In the genomic region with DNA sequence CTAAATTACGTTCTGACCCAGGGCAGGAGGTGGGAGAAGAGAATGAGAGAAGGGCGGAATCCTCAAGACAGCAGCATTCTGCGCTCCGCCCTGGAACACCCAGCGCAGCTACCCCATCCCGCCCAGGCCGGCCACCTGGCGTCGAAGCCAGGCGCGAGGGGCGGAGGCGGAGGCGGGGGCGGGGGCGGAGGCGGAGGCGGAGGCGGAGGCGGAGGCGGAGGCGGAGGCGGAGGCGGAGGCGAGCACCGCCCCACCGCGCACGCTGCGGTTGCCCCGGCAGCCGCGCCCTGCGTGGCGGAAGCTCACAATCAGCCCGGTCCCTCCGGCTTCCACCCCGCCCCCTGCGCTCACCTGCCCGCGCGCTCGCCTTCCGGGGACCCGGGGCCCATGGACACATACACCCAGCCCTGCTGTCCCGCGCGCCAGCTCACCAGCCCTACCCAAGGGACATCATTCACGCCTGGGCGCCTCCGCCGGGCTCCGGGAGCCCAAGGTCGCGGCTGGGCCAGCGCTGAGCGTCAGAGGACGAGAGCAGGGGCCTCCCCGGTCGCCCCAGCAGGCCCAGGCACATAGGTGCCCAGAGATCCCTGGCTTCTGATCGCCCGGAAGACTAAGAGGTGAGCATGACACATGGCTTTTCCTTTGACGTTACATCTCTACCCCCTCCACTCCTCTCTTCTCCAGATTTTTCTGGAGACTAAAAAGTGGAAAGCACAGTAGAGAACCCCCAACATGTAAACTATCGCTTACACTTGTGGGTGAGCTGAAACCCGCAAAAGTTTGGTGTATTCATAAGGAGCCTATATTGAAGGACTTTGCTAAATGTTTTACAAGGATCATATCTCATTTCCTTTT, we compare ENCODE assay signal across 1 cellular context.
TF ChIP-seq lines count a peak whose summit lies in the region.

A gene (plus strand): TSS at position 271 of the 855 bp plus-strand sequence. CDS start 3,315 bp downstream, outside the sequence.

TF ChIP-seq in HepG2, 621 proteins besides CTCF, POLR2A, EP300 and RAD21 (continued from another document and continues in another):
- TF ChIP-seq, protein P1, sequence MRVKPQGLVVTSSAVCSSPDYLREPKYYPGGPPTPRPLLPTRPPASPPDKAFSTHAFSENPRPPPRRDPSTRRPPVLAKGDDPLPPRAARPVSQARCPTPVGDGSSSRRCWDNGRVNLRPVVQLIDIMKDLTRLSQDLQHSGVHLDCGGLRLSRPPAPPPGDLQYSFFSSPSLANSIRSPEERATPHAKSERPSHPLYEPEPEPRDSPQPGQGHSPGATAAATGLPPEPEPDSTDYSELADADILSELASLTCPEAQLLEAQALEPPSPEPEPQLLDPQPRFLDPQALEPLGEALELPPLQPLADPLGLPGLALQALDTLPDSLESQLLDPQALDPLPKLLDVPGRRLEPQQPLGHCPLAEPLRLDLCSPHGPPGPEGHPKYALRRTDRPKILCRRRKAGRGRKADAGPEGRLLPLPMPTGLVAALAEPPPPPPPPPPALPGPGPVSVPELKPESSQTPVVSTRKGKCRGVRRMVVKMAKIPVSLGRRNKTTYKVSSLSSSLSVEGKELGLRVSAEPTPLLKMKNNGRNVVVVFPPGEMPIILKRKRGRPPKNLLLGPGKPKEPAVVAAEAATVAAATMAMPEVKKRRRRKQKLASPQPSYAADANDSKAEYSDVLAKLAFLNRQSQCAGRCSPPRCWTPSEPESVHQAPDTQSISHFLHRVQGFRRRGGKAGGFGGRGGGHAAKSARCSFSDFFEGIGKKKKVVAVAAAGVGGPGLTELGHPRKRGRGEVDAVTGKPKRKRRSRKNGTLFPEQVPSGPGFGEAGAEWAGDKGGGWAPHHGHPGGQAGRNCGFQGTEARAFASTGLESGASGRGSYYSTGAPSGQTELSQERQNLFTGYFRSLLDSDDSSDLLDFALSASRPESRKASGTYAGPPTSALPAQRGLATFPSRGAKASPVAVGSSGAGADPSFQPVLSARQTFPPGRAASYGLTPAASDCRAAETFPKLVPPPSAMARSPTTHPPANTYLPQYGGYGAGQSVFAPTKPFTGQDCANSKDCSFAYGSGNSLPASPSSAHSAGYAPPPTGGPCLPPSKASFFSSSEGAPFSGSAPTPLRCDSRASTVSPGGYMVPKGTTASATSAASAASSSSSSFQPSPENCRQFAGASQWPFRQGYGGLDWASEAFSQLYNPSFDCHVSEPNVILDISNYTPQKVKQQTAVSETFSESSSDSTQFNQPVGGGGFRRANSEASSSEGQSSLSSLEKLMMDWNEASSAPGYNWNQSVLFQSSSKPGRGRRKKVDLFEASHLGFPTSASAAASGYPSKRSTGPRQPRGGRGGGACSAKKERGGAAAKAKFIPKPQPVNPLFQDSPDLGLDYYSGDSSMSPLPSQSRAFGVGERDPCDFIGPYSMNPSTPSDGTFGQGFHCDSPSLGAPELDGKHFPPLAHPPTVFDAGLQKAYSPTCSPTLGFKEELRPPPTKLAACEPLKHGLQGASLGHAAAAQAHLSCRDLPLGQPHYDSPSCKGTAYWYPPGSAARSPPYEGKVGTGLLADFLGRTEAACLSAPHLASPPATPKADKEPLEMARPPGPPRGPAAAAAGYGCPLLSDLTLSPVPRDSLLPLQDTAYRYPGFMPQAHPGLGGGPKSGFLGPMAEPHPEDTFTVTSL (CRISPR knock-in tag; IDR thresholded peaks at IDR 0.05; ENCODE audit: borderline replicate concordance) = peak; percentile 61
- TF ChIP-seq SOX5 (CRISPR knock-in tag; IDR thresholded peaks at IDR 0.05; ENCODE audit: borderline replicate concordance) (peak; percentile 65), CHD4 (IDR thresholded peaks at IDR 0.05; ENCODE audit: borderline replicate concordance, low read length) (no peak), KDM6A (CRISPR knock-in tag; IDR thresholded peaks at IDR 0.05; ENCODE audit: low read depth) (no peak), ATRX (CRISPR knock-in tag; IDR thresholded peaks at IDR 0.05; ENCODE audit: borderline replicate concordance) (no peak), ZSCAN25 (CRISPR knock-in tag; IDR thresholded peaks at IDR 0.05) (peak; percentile 75), SMARCC2 (IDR thresholded peaks at IDR 0.05) (no peak), RCOR2 (CRISPR knock-in tag; IDR thresholded peaks at IDR 0.05) (0 out of 2 replicates have a peak, but pooled peaks have one; percentile 39), ZNF546 (CRISPR knock-in tag; conservative IDR thresholded peaks at IDR 0.05) (peak; percentile 94; the same call in 1 of the 2 replicates), ZSCAN21 (CRISPR knock-in tag; IDR thresholded peaks at IDR 0.05; ENCODE audit: borderline replicate concordance) (peak; percentile 92), HNF4A (CRISPR knock-in tag; IDR thresholded peaks at IDR 0.05) (0 out of 2 replicates have a peak, but pooled peaks have one; percentile 4), ETV5 (CRISPR knock-in tag; IDR thresholded peaks at IDR 0.05; ENCODE audit: borderline replicate concordance) (peak; percentile 90), MED1 (CRISPR knock-in tag; IDR thresholded peaks at IDR 0.05) (peak; percentile 66), SMAD3 (CRISPR knock-in tag; IDR thresholded peaks at IDR 0.05) (0 out of 2 replicates have a peak, but pooled peaks have one; percentile 33), KAT7 (CRISPR knock-in tag; IDR thresholded peaks at IDR 0.05; ENCODE audit: borderline replicate concordance) (peak; percentile 93; the same call in 1 of the 2 replicates), GABPA (IDR thresholded peaks at IDR 0.05; ENCODE audit: low read depth, low read length) (peak; percentile 89), GABPA (CRISPR knock-in tag; IDR thresholded peaks at IDR 0.05; ENCODE audit: low read depth) (peak; percentile 88), ZNF138 (CRISPR knock-in tag; IDR thresholded peaks at IDR 0.05; ENCODE audit: low read depth) (no peak)
- TF ChIP-seq, protein P2, sequence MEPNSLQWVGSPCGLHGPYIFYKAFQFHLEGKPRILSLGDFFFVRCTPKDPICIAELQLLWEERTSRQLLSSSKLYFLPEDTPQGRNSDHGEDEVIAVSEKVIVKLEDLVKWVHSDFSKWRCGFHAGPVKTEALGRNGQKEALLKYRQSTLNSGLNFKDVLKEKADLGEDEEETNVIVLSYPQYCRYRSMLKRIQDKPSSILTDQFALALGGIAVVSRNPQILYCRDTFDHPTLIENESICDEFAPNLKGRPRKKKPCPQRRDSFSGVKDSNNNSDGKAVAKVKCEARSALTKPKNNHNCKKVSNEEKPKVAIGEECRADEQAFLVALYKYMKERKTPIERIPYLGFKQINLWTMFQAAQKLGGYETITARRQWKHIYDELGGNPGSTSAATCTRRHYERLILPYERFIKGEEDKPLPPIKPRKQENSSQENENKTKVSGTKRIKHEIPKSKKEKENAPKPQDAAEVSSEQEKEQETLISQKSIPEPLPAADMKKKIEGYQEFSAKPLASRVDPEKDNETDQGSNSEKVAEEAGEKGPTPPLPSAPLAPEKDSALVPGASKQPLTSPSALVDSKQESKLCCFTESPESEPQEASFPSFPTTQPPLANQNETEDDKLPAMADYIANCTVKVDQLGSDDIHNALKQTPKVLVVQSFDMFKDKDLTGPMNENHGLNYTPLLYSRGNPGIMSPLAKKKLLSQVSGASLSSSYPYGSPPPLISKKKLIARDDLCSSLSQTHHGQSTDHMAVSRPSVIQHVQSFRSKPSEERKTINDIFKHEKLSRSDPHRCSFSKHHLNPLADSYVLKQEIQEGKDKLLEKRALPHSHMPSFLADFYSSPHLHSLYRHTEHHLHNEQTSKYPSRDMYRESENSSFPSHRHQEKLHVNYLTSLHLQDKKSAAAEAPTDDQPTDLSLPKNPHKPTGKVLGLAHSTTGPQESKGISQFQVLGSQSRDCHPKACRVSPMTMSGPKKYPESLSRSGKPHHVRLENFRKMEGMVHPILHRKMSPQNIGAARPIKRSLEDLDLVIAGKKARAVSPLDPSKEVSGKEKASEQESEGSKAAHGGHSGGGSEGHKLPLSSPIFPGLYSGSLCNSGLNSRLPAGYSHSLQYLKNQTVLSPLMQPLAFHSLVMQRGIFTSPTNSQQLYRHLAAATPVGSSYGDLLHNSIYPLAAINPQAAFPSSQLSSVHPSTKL (CRISPR knock-in tag; IDR thresholded peaks at IDR 0.05) = peak; percentile 85
- TF ChIP-seq, protein P3, sequence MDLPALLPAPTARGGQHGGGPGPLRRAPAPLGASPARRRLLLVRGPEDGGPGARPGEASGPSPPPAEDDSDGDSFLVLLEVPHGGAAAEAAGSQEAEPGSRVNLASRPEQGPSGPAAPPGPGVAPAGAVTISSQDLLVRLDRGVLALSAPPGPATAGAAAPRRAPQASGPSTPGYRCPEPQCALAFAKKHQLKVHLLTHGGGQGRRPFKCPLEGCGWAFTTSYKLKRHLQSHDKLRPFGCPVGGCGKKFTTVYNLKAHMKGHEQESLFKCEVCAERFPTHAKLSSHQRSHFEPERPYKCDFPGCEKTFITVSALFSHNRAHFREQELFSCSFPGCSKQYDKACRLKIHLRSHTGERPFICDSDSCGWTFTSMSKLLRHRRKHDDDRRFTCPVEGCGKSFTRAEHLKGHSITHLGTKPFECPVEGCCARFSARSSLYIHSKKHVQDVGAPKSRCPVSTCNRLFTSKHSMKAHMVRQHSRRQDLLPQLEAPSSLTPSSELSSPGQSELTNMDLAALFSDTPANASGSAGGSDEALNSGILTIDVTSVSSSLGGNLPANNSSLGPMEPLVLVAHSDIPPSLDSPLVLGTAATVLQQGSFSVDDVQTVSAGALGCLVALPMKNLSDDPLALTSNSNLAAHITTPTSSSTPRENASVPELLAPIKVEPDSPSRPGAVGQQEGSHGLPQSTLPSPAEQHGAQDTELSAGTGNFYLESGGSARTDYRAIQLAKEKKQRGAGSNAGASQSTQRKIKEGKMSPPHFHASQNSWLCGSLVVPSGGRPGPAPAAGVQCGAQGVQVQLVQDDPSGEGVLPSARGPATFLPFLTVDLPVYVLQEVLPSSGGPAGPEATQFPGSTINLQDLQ (CRISPR knock-in tag; IDR thresholded peaks at IDR 0.05) = peak; percentile 86; the same call in 1 of the 2 replicates
- TF ChIP-seq, protein P4, sequence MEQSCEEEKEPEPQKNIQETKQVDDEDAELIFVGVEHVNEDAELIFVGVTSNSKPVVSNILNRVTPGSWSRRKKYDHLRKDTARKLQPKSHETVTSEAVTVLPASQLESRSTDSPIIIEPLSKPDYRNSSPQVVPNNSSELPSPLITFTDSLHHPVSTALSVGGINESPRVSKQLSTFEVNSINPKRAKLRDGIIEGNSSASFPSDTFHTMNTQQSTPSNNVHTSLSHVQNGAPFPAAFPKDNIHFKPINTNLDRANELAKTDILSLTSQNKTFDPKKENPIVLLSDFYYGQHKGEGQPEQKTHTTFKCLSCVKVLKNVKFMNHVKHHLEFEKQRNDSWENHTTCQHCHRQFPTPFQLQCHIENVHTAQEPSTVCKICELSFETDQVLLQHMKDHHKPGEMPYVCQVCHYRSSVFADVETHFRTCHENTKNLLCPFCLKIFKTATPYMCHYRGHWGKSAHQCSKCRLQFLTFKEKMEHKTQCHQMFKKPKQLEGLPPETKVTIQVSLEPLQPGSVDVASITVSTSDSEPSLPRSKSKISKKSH (CRISPR knock-in tag; IDR thresholded peaks at IDR 0.05; ENCODE audit: borderline replicate concordance) = peak; percentile 95
- TF ChIP-seq, protein P5, sequence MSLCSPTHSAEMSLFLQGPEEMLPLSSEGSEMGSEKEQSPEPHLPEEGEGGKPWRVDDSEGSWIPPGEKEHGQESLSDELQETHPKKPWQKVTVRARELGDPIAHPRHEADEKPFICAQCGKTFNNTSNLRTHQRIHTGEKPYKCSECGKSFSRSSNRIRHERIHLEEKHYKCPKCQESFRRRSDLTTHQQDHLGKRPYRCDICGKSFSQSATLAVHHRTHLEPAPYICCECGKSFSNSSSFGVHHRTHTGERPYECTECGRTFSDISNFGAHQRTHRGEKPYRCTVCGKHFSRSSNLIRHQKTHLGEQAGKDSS (CRISPR knock-in tag; IDR thresholded peaks at IDR 0.05; ENCODE audit: borderline replicate concordance, low read depth) = peak; percentile 93
- TF ChIP-seq, protein P6, sequence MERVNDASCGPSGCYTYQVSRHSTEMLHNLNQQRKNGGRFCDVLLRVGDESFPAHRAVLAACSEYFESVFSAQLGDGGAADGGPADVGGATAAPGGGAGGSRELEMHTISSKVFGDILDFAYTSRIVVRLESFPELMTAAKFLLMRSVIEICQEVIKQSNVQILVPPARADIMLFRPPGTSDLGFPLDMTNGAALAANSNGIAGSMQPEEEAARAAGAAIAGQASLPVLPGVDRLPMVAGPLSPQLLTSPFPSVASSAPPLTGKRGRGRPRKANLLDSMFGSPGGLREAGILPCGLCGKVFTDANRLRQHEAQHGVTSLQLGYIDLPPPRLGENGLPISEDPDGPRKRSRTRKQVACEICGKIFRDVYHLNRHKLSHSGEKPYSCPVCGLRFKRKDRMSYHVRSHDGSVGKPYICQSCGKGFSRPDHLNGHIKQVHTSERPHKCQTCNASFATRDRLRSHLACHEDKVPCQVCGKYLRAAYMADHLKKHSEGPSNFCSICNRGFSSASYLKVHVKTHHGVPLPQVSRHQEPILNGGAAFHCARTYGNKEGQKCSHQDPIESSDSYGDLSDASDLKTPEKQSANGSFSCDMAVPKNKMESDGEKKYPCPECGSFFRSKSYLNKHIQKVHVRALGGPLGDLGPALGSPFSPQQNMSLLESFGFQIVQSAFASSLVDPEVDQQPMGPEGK (CRISPR knock-in tag; IDR thresholded peaks at IDR 0.05) = peak; percentile 82
- TF ChIP-seq, protein P7, sequence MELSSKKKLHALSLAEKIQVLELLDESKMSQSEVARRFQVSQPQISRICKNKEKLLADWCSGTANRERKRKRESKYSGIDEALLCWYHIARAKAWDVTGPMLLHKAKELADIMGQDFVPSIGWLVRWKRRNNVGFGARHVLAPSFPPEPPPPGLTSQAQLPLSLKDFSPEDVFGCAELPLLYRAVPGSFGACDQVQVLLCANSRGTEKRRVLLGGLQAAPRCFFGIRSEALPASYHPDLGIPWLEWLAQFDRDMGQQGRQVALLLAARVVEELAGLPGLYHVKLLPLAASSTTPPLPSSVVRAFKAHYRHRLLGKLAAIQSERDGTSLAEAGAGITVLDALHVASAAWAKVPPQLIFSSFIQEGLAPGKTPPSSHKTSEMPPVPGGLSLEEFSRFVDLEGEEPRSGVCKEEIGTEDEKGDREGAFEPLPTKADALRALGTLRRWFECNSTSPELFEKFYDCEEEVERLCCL (CRISPR knock-in tag; IDR thresholded peaks at IDR 0.05; ENCODE audit: borderline replicate concordance) = no peak; the same call in 1 of the 2 replicates
- TF ChIP-seq, protein P8, sequence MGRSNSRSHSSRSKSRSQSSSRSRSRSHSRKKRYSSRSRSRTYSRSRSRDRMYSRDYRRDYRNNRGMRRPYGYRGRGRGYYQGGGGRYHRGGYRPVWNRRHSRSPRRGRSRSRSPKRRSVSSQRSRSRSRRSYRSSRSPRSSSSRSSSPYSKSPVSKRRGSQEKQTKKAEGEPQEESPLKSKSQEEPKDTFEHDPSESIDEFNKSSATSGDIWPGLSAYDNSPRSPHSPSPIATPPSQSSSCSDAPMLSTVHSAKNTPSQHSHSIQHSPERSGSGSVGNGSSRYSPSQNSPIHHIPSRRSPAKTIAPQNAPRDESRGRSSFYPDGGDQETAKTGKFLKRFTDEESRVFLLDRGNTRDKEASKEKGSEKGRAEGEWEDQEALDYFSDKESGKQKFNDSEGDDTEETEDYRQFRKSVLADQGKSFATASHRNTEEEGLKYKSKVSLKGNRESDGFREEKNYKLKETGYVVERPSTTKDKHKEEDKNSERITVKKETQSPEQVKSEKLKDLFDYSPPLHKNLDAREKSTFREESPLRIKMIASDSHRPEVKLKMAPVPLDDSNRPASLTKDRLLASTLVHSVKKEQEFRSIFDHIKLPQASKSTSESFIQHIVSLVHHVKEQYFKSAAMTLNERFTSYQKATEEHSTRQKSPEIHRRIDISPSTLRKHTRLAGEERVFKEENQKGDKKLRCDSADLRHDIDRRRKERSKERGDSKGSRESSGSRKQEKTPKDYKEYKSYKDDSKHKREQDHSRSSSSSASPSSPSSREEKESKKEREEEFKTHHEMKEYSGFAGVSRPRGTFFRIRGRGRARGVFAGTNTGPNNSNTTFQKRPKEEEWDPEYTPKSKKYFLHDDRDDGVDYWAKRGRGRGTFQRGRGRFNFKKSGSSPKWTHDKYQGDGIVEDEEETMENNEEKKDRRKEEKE (IDR thresholded peaks at IDR 0.05) = no peak
